Comparison of ENCODE assay signal across 16 cellular contexts in the genomic region with DNA sequence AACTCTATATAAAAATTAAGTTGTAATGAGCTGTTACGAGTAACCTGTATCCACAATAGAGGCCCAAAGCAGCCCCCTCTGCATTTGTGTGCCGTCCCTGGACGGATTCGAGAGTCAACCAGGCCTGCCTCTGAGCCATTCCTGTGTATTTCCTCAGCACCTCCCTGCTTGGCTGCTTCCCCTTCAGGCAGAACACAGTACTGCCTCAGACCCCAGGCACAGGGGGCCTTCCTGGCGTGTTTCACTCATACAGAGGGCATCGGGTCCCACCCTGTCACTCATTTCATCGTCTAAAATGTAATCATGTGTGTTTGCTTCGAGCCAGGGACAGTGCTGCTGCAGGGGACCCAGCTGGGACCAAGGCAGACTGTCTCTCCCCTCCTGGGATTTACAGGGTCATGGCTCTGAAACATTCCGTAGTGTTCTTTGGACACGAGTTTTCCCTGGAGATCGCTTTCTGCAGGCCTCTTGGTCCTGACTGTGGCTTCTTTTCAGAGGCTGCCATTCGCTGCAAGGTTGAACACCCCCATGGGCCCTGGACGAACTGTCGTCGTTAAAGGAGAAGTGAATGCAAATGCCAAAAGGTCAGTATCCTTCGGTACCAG. TPM values are rescaled to one million over a fixed set of nuclear protein-coding genes. Genes with fewer than 3 reads are reported as not detected.
DNase-seq lines count a peak whose midpoint lies in the region; ATAC-seq and TF ChIP-seq lines count a peak whose summit lies in the region.
"Had no signal": no experiment of that assay in that cellular context is flagged by ENCODE, and none has a peak within 500 bp of the region (broad histone marks: within the 10 kb centered on the region; RNA-seq: fewer than 3 reads in every experiment).

No MANE protein-coding gene starts in this region.

- no peaks in the 10 kb centered on the region for H3K79me1 ChIP-seq in trophoblast cell (ENCODE audit: low read length)

- H3K4me1 Mint-ChIP-seq in HFFc6 (ENCODE audit: low read depth) (no peaks in the 10 kb centered on the region), chondrocyte (ENCODE audit: low read depth) (no peaks in the 10 kb centered on the region)

- DNase-seq in DMS 273 (lab: John Stamatoyannopoulos, UW; ENCODE audit: unreplicated experiment): peak; percentile 16
- no peak for DNase-seq in DMS 273 treated with DMSO at 0.1 percent for 48 hours (lab: John Stamatoyannopoulos, UW)
- DNase-seq in HFFc6: no peak
- no peak for DNase-seq in chondrocyte (ENCODE audit: low spot score)
- no peak for DNase-seq in trophoblast cell
- DNase-seq in SW480 (ENCODE audit: low spot score): no peak
- DNase-seq: 8988T; activated B cell treated with CpG ODN at 0.5 μM for 24 hours; activated T-cell treated with anti-CD3 and anti-CD28 coated beads, Interleukin-2, amount 50 U/mL, for 4 hours; body of pancreas; HCEC 1CT; NCI-H526; occipital lobe had no signal

- WGBS in trophoblast cell (ENCODE audit: extremely low coverage, insufficient coverage, insufficient read length): no CpG with 5 or more reads among the region's 16 CpGs

- no peak overlapping the region for H3K4me3 ChIP-seq in trophoblast cell (ENCODE audit: low read depth, low read length)
- H3K4me3 ChIP-seq: body of pancreas, lung had no signal

- H3K4me3 Mint-ChIP-seq in HFFc6 (no peak overlapping the region), chondrocyte (ENCODE audit: unreplicated experiment) (no peak overlapping the region)
- H3K4me3 Mint-ChIP-seq: activated B cell treated with CpG ODN at 0.5 μM for 24 hours; activated T-cell treated with anti-CD3 and anti-CD28 coated beads, Interleukin-2, amount 50 U/mL, for 4 hours had no signal

- H2BK12ac ChIP-seq in trophoblast cell (ENCODE audit: low read length): no peak overlapping the region

- H3K14ac ChIP-seq in trophoblast cell (ENCODE audit: low read length): no peak overlapping the region

- no peak overlapping the region for H2AK5ac ChIP-seq in trophoblast cell (ENCODE audit: low read length)

- H3K4ac ChIP-seq in trophoblast cell (ENCODE audit: low read depth, low read length): no peak overlapping the region

- H3K9me3 ChIP-seq in trophoblast cell (ENCODE audit: insufficient read depth, low read depth, low read length): no peaks in the 10 kb centered on the region
- H3K9me3 ChIP-seq: body of pancreas had no signal

- no peak overlapping the region for H2AFZ ChIP-seq in trophoblast cell (ENCODE audit: insufficient read depth, low read length, poor library complexity)

- no peak overlapping the region for H3K4me2 ChIP-seq in trophoblast cell (ENCODE audit: low read length)

- H3K23ac ChIP-seq in trophoblast cell (ENCODE audit: low read length): no peak overlapping the region

- H3K27ac Mint-ChIP-seq in HFFc6 (no peak overlapping the region), chondrocyte (ENCODE audit: unreplicated experiment) (no peak overlapping the region)
- H3K27ac Mint-ChIP-seq: activated B cell treated with CpG ODN at 0.5 μM for 24 hours had no signal

- no peak overlapping the region for H3K27ac ChIP-seq in trophoblast cell (ENCODE audit: low read depth, low read length)
- H3K27ac ChIP-seq: body of pancreas had no signal

- TF ChIP-seq CTCF in HFFc6 (IDR thresholded peaks at IDR 0.05): peak; percentile 43
- peak; percentile 50 for TF ChIP-seq CTCF in chondrocyte (IDR thresholded peaks at IDR 0.05)

- no peaks in the 10 kb centered on the region for H3K79me2 ChIP-seq in trophoblast cell (ENCODE audit: control insufficient read depth, insufficient read depth, low read length, poor library complexity)

- ATAC-seq in HG02571 (IDR thresholded peaks at IDR 0.05; ENCODE audit: unreplicated experiment) (no peak), GM18511 (IDR thresholded peaks at IDR 0.05; ENCODE audit: unreplicated experiment) (no peak)
- ATAC-seq: body of pancreas had no signal

- no peak overlapping the region for H3K9ac ChIP-seq in trophoblast cell (ENCODE audit: low read length)

- H3K9me3 Mint-ChIP-seq in HFFc6: no peaks in the 10 kb centered on the region
- no peaks in the 10 kb centered on the region for H3K9me3 Mint-ChIP-seq in chondrocyte (ENCODE audit: low read depth)
- H3K9me3 Mint-ChIP-seq: activated B cell treated with CpG ODN at 0.5 μM for 24 hours; activated T-cell treated with anti-CD3 and anti-CD28 coated beads, Interleukin-2, amount 50 U/mL, for 4 hours had no signal

- no peaks in the 10 kb centered on the region for H3K4me1 ChIP-seq in trophoblast cell (ENCODE audit: control insufficient read depth in 1 of 2, insufficient read depth in 2 of 2, low read length in 2 of 2)
- H3K4me1 ChIP-seq: body of pancreas had no signal

- H3K36me3 Mint-ChIP-seq in HFFc6 (ENCODE audit: low read depth) (peaks cover 29% of the 10 kb centered on the region), chondrocyte (ENCODE audit: low read depth) (peaks cover 38% of the 10 kb centered on the region)

- no peak overlapping the region for H4K91ac ChIP-seq in trophoblast cell (ENCODE audit: low read depth, low read length)

- no peak overlapping the region for H2BK120ac ChIP-seq in trophoblast cell (ENCODE audit: insufficient read depth, low read length, poor library complexity)

- H2BK5ac ChIP-seq in trophoblast cell (ENCODE audit: low read depth, low read length, poor library complexity): no peak overlapping the region

- H4K8ac ChIP-seq in trophoblast cell (ENCODE audit: low read depth, low read length): no peak overlapping the region

- no peak overlapping the region for H3K18ac ChIP-seq in trophoblast cell (ENCODE audit: low read length)

- no peaks in the 10 kb centered on the region for H3K27me3 ChIP-seq in trophoblast cell (ENCODE audit: insufficient read depth, low read length)
- H3K27me3 ChIP-seq: body of pancreas had no signal

- peak overlapping the region; percentile 5 for H4K12ac ChIP-seq in trophoblast cell (ENCODE audit: low read depth, low read length)

- H3K27me3 Mint-ChIP-seq in HFFc6 (ENCODE audit: insufficient read depth) (peaks cover 2% of the 10 kb centered on the region), chondrocyte (ENCODE audit: low read depth) (no peaks in the 10 kb centered on the region)
- H3K27me3 Mint-ChIP-seq: activated B cell treated with CpG ODN at 0.5 μM for 24 hours had no signal

- H3K36me3 ChIP-seq in trophoblast cell (ENCODE audit: control insufficient read depth in 1 of 2, insufficient read depth in 2 of 2, low read length in 2 of 2): peaks cover 28 to 60% of the 10 kb centered on the region in 2 experiments

RNA-seq across cellular contexts. Expression of a gene that starts 19.4 kb away (rescaled TPM):
- total RNA-seq in HFFc6 (2021; fragmentation: NEBNext Ultra II Directional; extraction: Animal tissue kit (Norgen Biotek cat#: 25700)): 10 to 100 TPM; 27.4 to 37.5 (median 35.0) TPM
- total RNA-seq in chondrocyte: 24.9 to 37.8 TPM (median 36.5 TPM) in 3 replicates
- polyA plus RNA-seq in trophoblast cell (2013): 27.6 and 27.8 TPM in 2 replicates
